Comparison of ENCODE assay signal across 8 cellular contexts in the genomic region with DNA sequence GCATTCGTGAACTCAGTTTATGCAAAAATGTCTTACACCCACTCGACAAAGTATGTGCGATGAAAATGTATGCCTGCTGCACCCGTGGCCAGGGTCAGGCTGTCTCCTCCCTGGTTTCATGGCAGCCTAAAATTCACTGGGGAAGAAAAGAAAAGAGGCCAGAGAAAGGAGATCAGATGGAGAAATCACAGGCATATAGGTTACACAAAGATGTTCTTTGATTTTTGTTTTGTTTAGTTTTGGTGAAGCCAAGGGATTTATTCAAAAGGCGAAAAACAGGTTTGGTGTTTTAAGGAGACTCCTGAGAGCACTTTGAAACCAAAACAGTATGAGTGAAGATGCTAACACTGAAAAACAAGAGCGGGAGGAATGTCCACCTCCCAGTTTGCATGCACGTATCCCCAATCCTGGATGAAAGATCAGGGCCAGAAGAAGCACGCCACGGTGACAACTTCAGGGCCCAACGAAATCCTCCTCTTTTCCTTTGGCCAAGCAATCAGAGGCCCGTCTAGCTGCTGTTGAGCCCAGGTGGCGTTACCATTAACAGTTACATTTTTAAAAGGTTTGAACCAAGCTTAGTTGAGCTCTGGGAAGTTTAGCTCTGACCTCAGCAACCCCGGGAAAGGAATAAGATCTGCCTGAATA. TPM values are rescaled to one million over a fixed set of nuclear protein-coding genes. Genes with fewer than 3 reads are reported as not detected.
DNase-seq lines count a peak whose midpoint lies in the region; ATAC-seq, FAIRE-seq and TF ChIP-seq lines count a peak whose summit lies in the region.

No MANE protein-coding gene starts in this region.

- H3K36me3 ChIP-seq in small intestine (ENCODE audit: control insufficient read depth in 2 of 2, insufficient read depth in 2 of 2, low read length in 2 of 2), result no peaks in the 10 kb centered on the region

- H3K4me1 ChIP-seq in small intestine (ENCODE audit: control insufficient read depth in 2 of 2, insufficient read depth in 1 of 2, low read depth in 1 of 2, low read length in 1 of 2), result peaks cover 0 to 3% of the 10 kb centered on the region in 2 donors

- peak overlapping the region; percentile 78 for H3K4me3 ChIP-seq in fibroblast of villous mesenchyme (ENCODE audit: low read depth, low read length)
- peak overlapping the region; percentile 81 to 83 for H3K4me3 ChIP-seq in small intestine (ENCODE audit: low read depth in 1 of 2, low read length in 2 of 2)

- WGBS in small intestine, 3 donors, result 51 to 58% (median 52%) methylated on average over 13 of the region's 13 CpGs

- no peaks in the 10 kb centered on the region for H3K9me3 ChIP-seq in small intestine (ENCODE audit: control insufficient read depth, low read depth)

- TF ChIP-seq CTCF in fibroblast of villous mesenchyme (IDR thresholded peaks at IDR 0.05; ENCODE audit: insufficient read depth, low read depth, low read length), result no peak

- ATAC-seq in HG02759 (IDR thresholded peaks at IDR 0.05; ENCODE audit: unreplicated experiment), result no peak

- H3K27me3 ChIP-seq in small intestine (ENCODE audit: control insufficient read depth in 2 of 2, insufficient read depth in 2 of 2, low read length in 2 of 2), result no peaks in the 10 kb centered on the region

- peak overlapping the region; percentile 88 to 95 for H3K27ac ChIP-seq in small intestine (ENCODE audit: low read depth in 1 of 2, low read length in 1 of 2)

- FAIRE-seq in small intestine (lab: Jason Lieb, UNC), result no peak

- DNase-seq in SHP77 (lab: John Stamatoyannopoulos, UW) (peak; percentile 18 to 33), SHP77 treated with DMSO at 0.1 percent for 48 hours (lab: John Stamatoyannopoulos, UW) (no peak), SK-N-DZ (ENCODE audit: low spot score) (peak; percentile 6), fibroblast of villous mesenchyme (ENCODE audit: low read depth) (no peak), small intestine (no peak), NCI-H446 (lab: John Stamatoyannopoulos, UW) (no peak), NCI-H1694 treated with DMSO at 0.1 percent for 48 hours (lab: John Stamatoyannopoulos, UW) (no peak)

RNA-seq across cellular contexts. Expression of a gene that starts 1.0 kb away (rescaled TPM):
- 9.8 and 12.1 TPM in 2 replicates for polyA plus RNA-seq in SK-N-DZ (2014; cell fraction: cytosol; rRNA removed)
- polyA plus RNA-seq in SK-N-DZ (2014; cell fraction: nucleus; rRNA removed), result 10.5 and 13.0 TPM in 2 replicates
- 13.4 and 13.5 TPM in 2 replicates for total RNA-seq in fibroblast of villous mesenchyme
- 10 to 100 TPM in 2 of 3 donors, 1 to 10 TPM in 1; 5.7 to 15.7 (median 11.6) TPM for polyA plus RNA-seq in small intestine

Comparison
In these comparisons a context has a peak if more than half of its experiments do, and no peak if none do; other contexts are left out.
1. DNase-seq: peak in SHP77 (2 of 2) and SK-N-DZ (single experiment); none in SHP77 treated with DMSO at 0.1 percent for 48 hours (single experiment), fibroblast of villous mesenchyme (single experiment), small intestine (single experiment), NCI-H446 (0 of 2) and NCI-H1694 treated with DMSO at 0.1 percent for 48 hours (single experiment).